ENCODE assay signal across 10 cellular contexts in the genomic region with DNA sequence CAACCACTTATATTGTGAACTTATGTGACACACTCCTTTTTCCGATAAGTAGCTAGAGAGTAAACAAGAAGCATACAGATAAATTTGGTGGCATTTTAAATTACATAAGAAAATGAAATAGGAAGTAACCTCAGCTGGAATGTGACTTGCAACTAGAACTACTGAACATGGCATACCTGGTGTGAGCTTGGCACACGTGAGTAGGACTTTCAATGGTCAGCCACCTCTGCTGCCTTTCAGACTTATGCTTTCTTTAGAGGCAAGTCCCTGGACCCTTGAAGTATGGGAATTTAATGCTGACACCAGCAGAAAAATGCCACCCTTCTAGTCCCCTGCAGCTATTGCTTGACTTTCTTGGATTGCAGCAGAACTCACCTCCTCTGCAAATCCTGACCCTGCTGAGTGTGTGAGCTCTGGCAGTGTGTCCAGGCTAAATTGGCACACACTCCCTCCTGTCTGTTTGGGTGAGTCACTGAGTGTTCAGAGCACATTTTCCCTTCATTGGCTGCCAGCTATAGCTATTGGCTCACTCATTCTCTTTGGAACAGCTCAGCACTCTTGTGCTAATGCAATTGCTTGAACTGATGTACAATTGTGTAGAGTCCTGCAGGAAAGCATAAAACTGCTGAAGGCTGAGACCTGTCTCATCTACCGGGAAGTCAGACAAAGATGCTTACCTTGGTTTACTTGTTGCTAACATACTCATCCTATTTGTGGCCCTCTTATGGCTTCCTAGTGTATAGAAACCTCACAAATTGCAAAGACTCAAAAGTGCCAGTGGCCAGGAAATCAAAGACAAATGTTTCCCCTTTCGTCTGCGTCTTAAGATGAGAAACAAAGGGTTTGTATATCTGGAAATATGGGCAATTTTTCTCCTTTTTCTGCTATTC.
DNase-seq lines count a peak whose midpoint lies in the region; ATAC-seq and TF ChIP-seq lines count a peak whose summit lies in the region.
"Had no signal": no experiment of that assay in that cellular context is flagged by ENCODE, and none has a peak within 500 bp of the region (broad histone marks: within the 10 kb centered on the region; RNA-seq: fewer than 3 reads in every experiment).

No MANE protein-coding gene starts in this region.

- peaks cover 1 to 3% of the 10 kb centered on the region in 2 donors for H3K9me3 Mint-ChIP-seq in activated T-cell treated with anti-CD3 and anti-CD28 coated beads, Interleukin-2, amount 50 U/mL, for 72 hours

- ATAC-seq in heart left ventricle = peak; percentile 96 to 100 (median 100)
- ATAC-seq in activated T-cell treated with anti-CD3 and anti-CD28 coated beads, Interleukin-2, amount 50 U/mL, for 72 hours (replicated peaks in 1 of 2) = no peak

- no peak overlapping the region for H3K4me3 Mint-ChIP-seq in activated T-cell treated with anti-CD3 and anti-CD28 coated beads, Interleukin-2, amount 50 U/mL, for 72 hours

- H3K4me3 ChIP-seq in GM23248 (no peak overlapping the region), heart left ventricle (no peak overlapping the region), retinal pigment epithelial cell (ENCODE audit: low read length) (no peak overlapping the region)

- DNase-seq in GM23248 = peak; percentile 99
- DNase-seq in amniotic epithelial cell (ENCODE audit: low read depth) = peak; percentile 94
- DNase-seq in heart left ventricle = peak; percentile 48 to 82 (median 73)
- DNase-seq in retinal pigment epithelial cell (ENCODE audit: low read depth) = peak; percentile 93
- no peak for DNase-seq in activated T-cell treated with anti-CD3 and anti-CD28 coated beads, Interleukin-2, amount 50 U/mL, for 72 hours
- DNase-seq in OCI-M1 (lab: John Stamatoyannopoulos, UW) = no peak
- no peak for DNase-seq in NCI-H1694 (lab: John Stamatoyannopoulos, UW)
- no peak for DNase-seq in SK-N-DZ (ENCODE audit: low spot score)
- DNase-seq: activated naive CD4-positive, alpha-beta T cell treated with anti-CD3 and anti-CD28 coated beads, Interleukin-2, amount 50 U/mL, for 16 hours; NCI-H187 treated with DMSO at 0.1 percent for 48 hours had no signal

- H3K36me3 ChIP-seq in GM23248 (ENCODE audit: low read depth) (no peaks in the 10 kb centered on the region), heart left ventricle (no peaks in the 10 kb centered on the region)

- TF ChIP-seq CTCF in heart left ventricle (IDR thresholded peaks at IDR 0.05) = no peak
- TF ChIP-seq CTCF in retinal pigment epithelial cell (conservative IDR thresholded peaks at IDR 0.05; ENCODE audit: low read depth, low read length) = no peak

- H3F3A ChIP-seq in GM23248 (ENCODE audit: insufficient read depth) = peaks cover 66% of the 10 kb centered on the region

- H3K9me3 ChIP-seq in GM23248 (ENCODE audit: low read depth) = no peaks in the 10 kb centered on the region
- H3K9me3 ChIP-seq in heart left ventricle = no peaks in the 10 kb centered on the region

- H3K27ac ChIP-seq in GM23248 (peak overlapping the region; percentile 49), heart left ventricle (no peak overlapping the region)

- H3K9me2 ChIP-seq in GM23248 (ENCODE audit: insufficient read depth) = 0 out of 2 replicates have a peak, but pooled peaks cover 6% of the 10 kb centered on the region

- no peak for TF ChIP-seq POLR2A in heart left ventricle (IDR thresholded peaks at IDR 0.05)

- H4K20me1 ChIP-seq in GM23248 (ENCODE audit: insufficient read depth) = no peaks in the 10 kb centered on the region

- in situ Hi-C loops in GM23248 (cut with MboI) = no loop called here

- peaks cover 17% of the 10 kb centered on the region for H3K4me1 Mint-ChIP-seq in activated T-cell treated with anti-CD3 and anti-CD28 coated beads, Interleukin-2, amount 50 U/mL, for 72 hours (ENCODE audit: low read depth)

- H3K79me2 ChIP-seq in GM23248 (ENCODE audit: insufficient read depth) = no peaks in the 10 kb centered on the region

- no peak overlapping the region for H2AFZ ChIP-seq in GM23248

- H3K27ac Mint-ChIP-seq in activated T-cell treated with anti-CD3 and anti-CD28 coated beads, Interleukin-2, amount 50 U/mL, for 72 hours = no peak overlapping the region

- peak overlapping the region; percentile 69 for H3K4me2 ChIP-seq in GM23248 (ENCODE audit: unreplicated experiment)

- no peaks in the 10 kb centered on the region for H3K36me3 Mint-ChIP-seq in activated T-cell treated with anti-CD3 and anti-CD28 coated beads, Interleukin-2, amount 50 U/mL, for 72 hours (ENCODE audit: insufficient read depth in 2 of 2)

- H3K27me3 Mint-ChIP-seq in activated T-cell treated with anti-CD3 and anti-CD28 coated beads, Interleukin-2, amount 50 U/mL, for 72 hours (ENCODE audit: low read depth) = no peaks in the 10 kb centered on the region

- peaks cover 68% of the 10 kb centered on the region for H3K4me1 ChIP-seq in GM23248 (ENCODE audit: insufficient read depth)
- H3K4me1 ChIP-seq in heart left ventricle = peaks cover 0 to 23% (median 13%) of the 10 kb centered on the region in 12 donors

- H3K9ac ChIP-seq in GM23248 = no peak overlapping the region

- H3K27me3 ChIP-seq in GM23248 (replicated peaks; ENCODE audit: insufficient read depth) = no peaks in the 10 kb centered on the region
- no peaks in the 10 kb centered on the region for H3K27me3 ChIP-seq in heart left ventricle

- WGBS in GM23248 (ENCODE audit: low coverage in 1 of 2, low lambda C conversion rate in 2 of 2, missing lambda C conversion rate in 2 of 2), 2 experiments = 9 to 19% methylated on average over 5 of the region's 5 CpGs
- 64 to 78% (median 74%) methylated on average over 5 of the region's 5 CpGs for WGBS in heart left ventricle, 4 donors

- intact Hi-C loops in heart left ventricle (cut with DNase I) = loop anchor here in 2 of 10 donors (10.0 kb wide), 2 partner anchors 92 to 102 kb away; no protein-coding TSS in a partner anchor

Comparison
In these comparisons a context has a peak if more than half of its experiments do, and no peak if none do; other contexts are left out.
1. DNase-seq: peak in GM23248 (single experiment), amniotic epithelial cell (single experiment), heart left ventricle (5 of 5) and retinal pigment epithelial cell (single experiment); none in activated T-cell treated with anti-CD3 and anti-CD28 coated beads, Interleukin-2, amount 50 U/mL, for 72 hours (0 of 2), OCI-M1 (single experiment), NCI-H1694 (single experiment) and SK-N-DZ (single experiment).
2. ATAC-seq: peak in heart left ventricle (4 of 4); none in activated T-cell treated with anti-CD3 and anti-CD28 coated beads, Interleukin-2, amount 50 U/mL, for 72 hours (0 of 2).